In the genomic region with DNA sequence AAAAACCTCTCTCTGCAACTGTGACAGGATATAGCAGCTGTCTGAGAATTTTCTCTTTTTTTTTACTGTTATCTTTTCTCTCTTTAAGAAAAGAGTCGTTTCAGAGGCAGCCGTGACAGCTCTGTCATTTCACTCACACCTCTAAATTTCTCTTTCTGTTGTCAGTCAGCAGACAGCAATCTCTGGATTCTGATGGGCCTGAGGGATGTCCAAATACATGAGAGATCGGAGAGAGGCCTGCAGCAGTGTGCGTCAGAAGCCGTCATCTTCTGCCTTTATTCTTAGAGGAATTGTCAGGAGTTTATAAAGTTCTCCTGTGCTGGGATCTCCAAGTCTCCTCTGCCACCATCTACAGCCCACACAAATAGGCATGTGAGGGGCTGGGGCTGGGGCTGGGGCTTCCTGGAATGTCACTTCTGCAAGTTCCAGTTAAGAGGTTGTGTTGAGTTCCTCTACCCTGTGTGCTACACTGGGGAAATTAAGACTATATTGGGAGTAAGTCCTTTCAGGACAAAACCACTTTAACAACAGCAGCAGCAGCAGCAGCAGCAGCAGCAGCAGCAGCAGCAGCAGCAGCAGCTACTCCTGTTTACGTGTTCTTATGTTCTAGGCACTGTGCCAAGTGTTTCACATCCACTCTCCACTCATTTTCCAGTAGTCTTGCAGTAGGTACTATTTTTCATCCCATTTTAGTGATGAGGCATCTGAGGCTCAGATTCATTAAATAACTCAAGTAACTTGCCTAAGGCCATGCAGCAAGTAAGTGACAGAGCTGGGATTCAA, we compare ENCODE assay signal across 11 cellular contexts.
DNase-seq lines count a peak whose midpoint lies in the region; ATAC-seq, FAIRE-seq and TF ChIP-seq lines count a peak whose summit lies in the region.
"Had no signal": no experiment of that assay in that cellular context is flagged by ENCODE, and none has a peak within 500 bp of the region (broad histone marks: within the 10 kb centered on the region; RNA-seq: fewer than 3 reads in every experiment).

No MANE protein-coding gene starts in this region.

- no peaks in the 10 kb centered on the region for H3K27me3 ChIP-seq in endothelial cell of umbilical vein (ENCODE audit: control insufficient read depth in 2 of 2, insufficient read depth in 2 of 2, low read length in 2 of 2)
- H3K27me3 ChIP-seq: neutrophil had no signal

- no peaks in the 10 kb centered on the region for H4K20me1 ChIP-seq in endothelial cell of umbilical vein (replicated peaks; ENCODE audit: control insufficient read depth, extremely low read depth, insufficient read depth, low read length)

- no peak overlapping the region for H3K9ac ChIP-seq in endothelial cell of umbilical vein (replicated peaks; ENCODE audit: extremely low read depth, insufficient read depth, low read length)

- H3K4me1 ChIP-seq in endothelial cell of umbilical vein (ENCODE audit: control insufficient read depth, extremely low read depth, insufficient read depth, low read length): no peaks in the 10 kb centered on the region

- H3K36me3 ChIP-seq in endothelial cell of umbilical vein (ENCODE audit: control insufficient read depth in 2 of 2, extremely low read depth in 1 of 2, insufficient read depth in 2 of 2, low read length in 2 of 2): no peaks in the 10 kb centered on the region
- H3K36me3 ChIP-seq: neutrophil had no signal

- no TSS peak for BruUV-seq in endothelial cell of umbilical vein (replicated peaks; lab: Mats Ljungman, UMichigan)

- CTCF ChIA-PET in endothelial cell of umbilical vein (lab: Charles Lee): no interaction called here

- H3K9me1 ChIP-seq in endothelial cell of umbilical vein (replicated peaks; ENCODE audit: control insufficient read depth, extremely low read depth, insufficient read depth, low read length): no peaks in the 10 kb centered on the region

- H3K27ac ChIP-seq in endothelial cell of umbilical vein (ENCODE audit: insufficient read depth, low read depth, low read length): no peak overlapping the region
- H3K27ac ChIP-seq: neutrophil had no signal

- H3K4me2 ChIP-seq in endothelial cell of umbilical vein (ENCODE audit: insufficient read depth, low read length): no peak overlapping the region

- H2AFZ ChIP-seq in endothelial cell of umbilical vein (ENCODE audit: low read depth, low read length): no peak overlapping the region

- no peaks in the 10 kb centered on the region for H3K9me3 ChIP-seq in endothelial cell of umbilical vein (replicated peaks; ENCODE audit: control insufficient read depth, insufficient read depth, low read length)
- H3K9me3 ChIP-seq: neutrophil had no signal

- POLR2A ChIA-PET in endothelial cell of umbilical vein (lab: Charles Lee): no interaction called here

- ATAC-seq in omental fat pad (ENCODE audit: low FRiP score): peak; percentile 41

- DNase-seq in Daoy (ENCODE audit: low read depth) (peak; percentile 12), NCI-H2227 (lab: John Stamatoyannopoulos, UW; ENCODE audit: unreplicated experiment) (peak; percentile 17), endothelial cell of umbilical vein (ENCODE audit: low read depth, low spot score) (peak; percentile 7), omental fat pad (ENCODE audit: low spot score) (no peak), NAMALWA (ENCODE audit: low spot score) (no peak), kidney tubule cell (ENCODE audit: low spot score) (no peak), NCI-H524 treated with DMSO at 0.1 percent for 48 hours (lab: John Stamatoyannopoulos, UW) (no peak)
- no peak for DNase-seq in activated effector memory CD4-positive, alpha-beta T cell treated with anti-CD3 and anti-CD28 coated beads, Interleukin-2, amount 50 U/mL, for 16 hours
- DNase-seq: activated CD4-positive, CD25-positive, alpha-beta regulatory T cell treated with anti-CD3 and anti-CD28 coated beads, Interleukin-2, amount 50 U/mL, for 72 hours; hippocampal formation had no signal

- TF ChIP-seq POLR2A in endothelial cell of umbilical vein (IDR thresholded peaks at IDR 0.05; ENCODE audit: low read depth, low read length): no peak

- FAIRE-seq in endothelial cell of umbilical vein (lab: Jason Lieb, UNC): no peak

- TF ChIP-seq CTCF in endothelial cell of umbilical vein (IDR thresholded peaks at IDR 0.05; ENCODE audit: extremely low read depth in 1 of 2, insufficient read depth in 1 of 2, low read depth in 1 of 2, low read length in 2 of 2) (no peak), omental fat pad (IDR thresholded peaks at IDR 0.05) (no peak)

- H3K4me3 ChIP-seq in endothelial cell of umbilical vein (replicated peaks in 1 of 3; ENCODE audit: insufficient read depth in 1 of 3, low read depth in 1 of 3, low read length in 3 of 3): no peak overlapping the region

- no peaks in the 10 kb centered on the region for H3K79me2 ChIP-seq in endothelial cell of umbilical vein (ENCODE audit: control insufficient read depth, insufficient read depth, low read length)

- intact Hi-C loops in endothelial cell of umbilical vein (cut with micrococcal nuclease): no loop called here

- dilution Hi-C loops in endothelial cell of umbilical vein (cut with MboI; ENCODE audit: extremely low pct_ligation_motif_present, low sequenced_read_pairs): no loop called here

TF ChIP-seq in endothelial cell of umbilical vein, 7 proteins besides CTCF, POLR2A, EP300 and RAD21:
- TF ChIP-seq FOS (IDR thresholded peaks at IDR 0.05; ENCODE audit: borderline replicate concordance, insufficient read depth, low read length) (no peak), EZH2 (IDR thresholded peaks at IDR 0.05; ENCODE audit: borderline replicate concordance, low read depth, low read length, severe bottlenecking) (no peak), JUN (IDR thresholded peaks at IDR 0.05; ENCODE audit: borderline replicate concordance, insufficient read depth, insufficient read length, low read depth) (no peak), MYC (IDR thresholded peaks at IDR 0.05; ENCODE audit: low read depth, low read length) (no peak), POLR2AphosphoS5 (IDR thresholded peaks at IDR 0.05; ENCODE audit: insufficient read depth, low read depth, low read length) (no peak), GATA2 (IDR thresholded peaks at IDR 0.05; ENCODE audit: insufficient read depth, insufficient read length, low read depth, low read length) (no peak)
- TF ChIP-seq, protein P1, sequence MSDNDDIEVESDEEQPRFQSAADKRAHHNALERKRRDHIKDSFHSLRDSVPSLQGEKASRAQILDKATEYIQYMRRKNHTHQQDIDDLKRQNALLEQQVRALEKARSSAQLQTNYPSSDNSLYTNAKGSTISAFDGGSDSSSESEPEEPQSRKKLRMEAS (IDR thresholded peaks at IDR 0.05; ENCODE audit: insufficient read depth, insufficient read length): no peak
TF ChIP-seq in endothelial cell of umbilical vein: peak in this region for 0.

Comparison
In these comparisons a context has a peak if more than half of its experiments do, and no peak if none do; other contexts are left out.
1. DNase-seq: peak in Daoy (single experiment), NCI-H2227 (single experiment) and endothelial cell of umbilical vein (single experiment); none in omental fat pad (single experiment), NAMALWA (single experiment), kidney tubule cell (single experiment), activated effector memory CD4-positive, alpha-beta T cell treated with anti-CD3 and anti-CD28 coated beads, Interleukin-2, amount 50 U/mL, for 16 hours (single experiment) and NCI-H524 treated with DMSO at 0.1 percent for 48 hours (single experiment).